8 cellular contexts compared by ENCODE assay signal in the genomic region with DNA sequence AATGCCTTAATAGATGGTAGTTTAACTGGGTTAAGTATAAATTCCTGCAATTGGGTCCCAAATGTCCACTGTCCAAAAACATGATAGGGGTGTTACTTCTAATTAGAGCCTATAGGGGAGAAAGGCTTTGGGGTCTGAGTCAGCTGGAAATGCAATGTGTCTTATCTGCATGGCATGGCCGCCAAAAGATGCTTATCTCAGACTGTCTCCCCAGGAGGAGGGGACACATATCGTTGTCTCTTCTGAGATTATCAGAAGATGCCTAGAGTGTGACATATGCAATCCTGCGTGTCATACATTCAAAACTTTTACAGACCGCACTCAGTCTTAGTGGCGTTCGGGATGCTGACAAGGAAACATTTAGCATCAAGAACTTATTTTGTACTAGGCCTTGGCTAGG.
"Had no signal": no experiment of that assay in that cellular context is flagged by ENCODE, and none has a peak within 500 bp of the region (broad histone marks: within the 10 kb centered on the region; RNA-seq: fewer than 3 reads in every experiment).

No MANE protein-coding gene starts in this region.

- H3K4me3 Mint-ChIP-seq: GM23338, H9, HFFc6 had no signal

- H3K4me3 ChIP-seq: GM23248, GM23338, HAP-1 had no signal

- H3K27ac ChIP-seq: GM23248 had no signal

- DNase-seq: GM23248, GOT3, H7, H9, HCEC 1CT, HFFc6 had no signal

- H3K4me1 ChIP-seq: HAP-1 had no signal

- H3K27ac Mint-ChIP-seq: GM23338, HFFc6 had no signal

- H3K4me2 ChIP-seq: GM23338 had no signal

- H3K9me3 ChIP-seq: HAP-1 had no signal

- H3K36me3 ChIP-seq: HAP-1 had no signal

- H3K9me3 Mint-ChIP-seq: GM23338, H9 had no signal

- H2AFZ ChIP-seq: GM23248, GM23338 had no signal

- H3K9ac ChIP-seq: GM23248 had no signal

- H3K4me1 Mint-ChIP-seq: GM23338, H9 had no signal
